Comparison of ENCODE assay signal across 8 cellular contexts in the genomic region with DNA sequence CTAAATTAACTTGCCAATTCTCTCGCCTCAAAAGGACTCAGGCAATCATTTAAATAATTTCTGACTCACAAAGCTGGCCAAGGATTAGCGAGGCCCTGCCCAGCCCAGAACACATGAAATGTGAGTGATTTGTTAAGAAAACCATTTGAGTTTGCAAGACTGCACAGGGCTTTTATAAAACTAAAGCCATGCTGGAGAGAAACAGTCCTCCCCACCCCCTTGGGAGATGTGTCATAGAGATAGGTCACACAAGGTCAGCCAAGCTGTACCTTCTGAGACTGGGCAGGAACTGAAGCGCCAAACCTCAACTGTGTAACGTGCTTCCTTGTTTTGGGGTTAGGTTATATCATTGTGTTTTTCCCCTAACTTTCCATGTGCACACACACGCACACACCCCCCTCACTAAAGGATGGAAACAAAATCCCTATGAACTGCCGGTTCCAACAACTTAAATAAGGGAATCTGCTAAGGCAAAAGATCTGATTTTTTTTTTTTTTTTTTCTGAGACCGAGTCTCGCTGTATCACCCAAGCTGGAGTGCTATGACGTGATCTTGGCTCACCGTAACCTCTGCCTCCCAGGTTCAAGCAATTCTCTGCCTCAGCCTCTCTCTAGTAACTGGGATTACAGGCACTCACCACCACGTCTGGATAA. TPM values are rescaled to one million over a fixed set of nuclear protein-coding genes. Genes with fewer than 3 reads are reported as not detected.
DNase-seq lines count a peak whose midpoint lies in the region; ATAC-seq and TF ChIP-seq lines count a peak whose summit lies in the region.

No MANE protein-coding gene starts in this region.

- H3K27ac ChIP-seq in ACC112 (ENCODE audit: low read depth, low read length) (peak overlapping the region; percentile 75), Peyer's patch (peak overlapping the region in 2 of 4 donors; percentile 6 to 48), psoas muscle (no peak overlapping the region)

- H3K36me3 ChIP-seq in ACC112 (ENCODE audit: insufficient read depth, low read length) (no peaks in the 10 kb centered on the region), Peyer's patch (no peaks in the 10 kb centered on the region), psoas muscle (ENCODE audit: insufficient read depth in 1 of 2, low read depth in 1 of 2) (no peaks in the 10 kb centered on the region)

- DNase-seq in Peyer's patch: peak in 2 of 3 donors; percentile 56 to 74
- DNase-seq in fibroblast of mammary gland (ENCODE audit: low read depth): peak; percentile 97
- peak; percentile 58 to 64 for DNase-seq in psoas muscle
- no peak for DNase-seq in activated CD4-positive, alpha-beta T cell treated with anti-CD3 and anti-CD28 coated beads for 1 hour
- DNase-seq in stimulated activated CD4-positive, alpha-beta T cell treated with anti-CD3 and anti-CD28 coated beads, Interleukin-4, amount 100 ng/mL, for 4 hours: no peak

- peak overlapping the region; percentile 15 for H2AFZ ChIP-seq in ACC112 (ENCODE audit: low read length, unreplicated experiment)

- no peak for TF ChIP-seq POLR2A in Peyer's patch (IDR thresholded peaks at IDR 0.05)

- WGBS in psoas muscle, 3 donors: 33 to 56% (median 34%) methylated on average over 11 of the region's 11 CpGs

- intact Hi-C loops in psoas muscle (cut with DNase I): no loop called here

- H3K4me1 ChIP-seq in ACC112 (ENCODE audit: control insufficient read depth, insufficient read depth, low read length, unreplicated experiment): peaks cover 22% of the 10 kb centered on the region
- H3K4me1 ChIP-seq in Peyer's patch: no peaks in the 10 kb centered on the region
- H3K4me1 ChIP-seq in psoas muscle: peaks cover 7% of the 10 kb centered on the region

- H3K79me2 ChIP-seq in ACC112 (ENCODE audit: control insufficient read depth, insufficient read depth, low read length, unreplicated experiment): no peaks in the 10 kb centered on the region

- TF ChIP-seq CTCF in Peyer's patch (IDR thresholded peaks at IDR 0.05) (no peak), fibroblast of mammary gland (conservative IDR thresholded peaks at IDR 0.05; ENCODE audit: control insufficient read depth, insufficient read depth, low read depth, low read length) (no peak), psoas muscle (IDR thresholded peaks at IDR 0.05) (no peak)

- H3K4me3 ChIP-seq in ACC112 (ENCODE audit: low read depth, low read length) (peak overlapping the region; percentile 44), Peyer's patch (no peak overlapping the region), fibroblast of mammary gland (ENCODE audit: control insufficient read depth, low read depth, low read length) (peak overlapping the region; percentile 4), psoas muscle (no peak overlapping the region)

- H3K9me3 ChIP-seq in Peyer's patch (no peaks in the 10 kb centered on the region), psoas muscle (no peaks in the 10 kb centered on the region)

- H3K27me3 ChIP-seq in ACC112 (ENCODE audit: insufficient read depth, low read length): no peaks in the 10 kb centered on the region
- H3K27me3 ChIP-seq in Peyer's patch: no peaks in the 10 kb centered on the region
- H3K27me3 ChIP-seq in psoas muscle (ENCODE audit: insufficient read depth in 3 of 3, low read length in 2 of 3): no peaks in the 10 kb centered on the region

- ATAC-seq in GM18909 (IDR thresholded peaks at IDR 0.05; ENCODE audit: poor library complexity, unreplicated experiment): peak; percentile 98
- peak; percentile 96 for ATAC-seq in HG03045 (IDR thresholded peaks at IDR 0.05; ENCODE audit: unreplicated experiment)
- ATAC-seq in psoas muscle: peak; percentile 60 to 94 (median 86)

RNA-seq across cellular contexts. Expression of gene SPATA12, which starts 8.1 kb away (rescaled TPM):
- total RNA-seq in Peyer's patch: not detected
- total RNA-seq in psoas muscle: not detected
- under 1 TPM in 1 of 3 donors, not detected in 2; 0.01 TPM for polyA plus RNA-seq in psoas muscle

Comparison
In these comparisons a context has a peak if more than half of its experiments do, and no peak if none do; other contexts are left out.
1. H3K4me3 ChIP-seq: peak in ACC112 (single experiment) and fibroblast of mammary gland (single experiment); none in Peyer's patch (0 of 4) and psoas muscle (single experiment).
2. DNase-seq: peak in Peyer's patch (2 of 3), fibroblast of mammary gland (single experiment) and psoas muscle (2 of 2); none in activated CD4-positive, alpha-beta T cell treated with anti-CD3 and anti-CD28 coated beads for 1 hour (single experiment) and stimulated activated CD4-positive, alpha-beta T cell treated with anti-CD3 and anti-CD28 coated beads, Interleukin-4, amount 100 ng/mL, for 4 hours (0 of 2).
3. Peak in every context shown above with its lines, with median percentiles within 50 percentile points of each other: ATAC-seq.